Comparison of ENCODE assay signal across 20 cellular contexts in the genomic region with DNA sequence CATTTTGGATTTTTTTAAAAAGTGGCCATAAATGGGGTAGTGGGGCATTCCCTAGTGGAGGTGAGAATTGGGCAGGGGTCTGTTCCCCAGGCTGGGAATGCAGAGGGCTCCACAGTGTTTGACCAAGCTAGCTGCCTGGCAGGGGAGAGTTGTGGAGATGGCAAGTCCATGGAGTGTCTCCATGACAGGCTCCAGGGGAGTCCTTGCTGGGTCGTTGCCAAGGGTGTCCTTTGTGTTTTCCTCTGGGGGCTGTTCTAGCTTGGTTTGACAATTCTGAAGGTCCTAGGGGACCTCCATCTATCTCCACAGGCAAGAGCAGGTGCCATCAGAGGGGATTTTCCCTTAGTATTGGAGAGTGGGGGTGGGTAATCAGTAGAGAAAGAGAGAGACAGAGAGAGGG.
"Had no signal": no experiment of that assay in that cellular context is flagged by ENCODE, and none has a peak within 500 bp of the region (broad histone marks: within the 10 kb centered on the region; RNA-seq: fewer than 3 reads in every experiment).

No MANE protein-coding gene starts in this region.

- FAIRE-seq: kidney, urothelium cell line had no signal

- H3K27ac ChIP-seq: hepatocyte, lower lobe of right lung, parathyroid adenoma, prostate gland, right lobe of liver had no signal

- H3K4me3 ChIP-seq: esophagus squamous epithelium, hepatocyte, left ventricle myocardium inferior, lower lobe of right lung, prostate gland, right lobe of liver, skin epidermis, stomach had no signal

- ATAC-seq: effector memory CD8-positive, alpha-beta T cell; left cardiac atrium; lower lobe of right lung; right lobe of liver had no signal

- H3K9me3 ChIP-seq: esophagus squamous epithelium, lower lobe of right lung, prostate gland, right lobe of liver, stomach had no signal

- H3K36me3 ChIP-seq: esophagus squamous epithelium, left ventricle myocardium inferior, lower lobe of right lung, prostate gland, right lobe of liver, stomach had no signal

- H3K27me3 ChIP-seq: esophagus squamous epithelium, hepatocyte, right lobe of liver, stomach had no signal

- H3K4me1 ChIP-seq: parathyroid adenoma, prostate gland had no signal

- H3K4me2 ChIP-seq: hepatocyte had no signal

- H3K9ac ChIP-seq: parathyroid adenoma had no signal

- DNase-seq: effector memory CD8-positive, alpha-beta T cell; esophagus squamous epithelium; foreskin fibroblast; kidney; left cardiac atrium; left ventricle myocardium inferior; lower lobe of right lung; midbrain; occipital lobe; right lobe of liver; stimulated activated CD4-positive, alpha-beta T cell treated with anti-CD3 and anti-CD28 coated beads, Interleukin-2, amount 100 ng/mL, for 24 hours; stimulated activated CD4-positive, alpha-beta T cell treated with anti-CD3 and anti-CD28 coated beads, Interleukin-4, amount 100 ng/mL, for 4 hours; stimulated activated naive CD4-positive, alpha-beta T cell; stomach; substantia nigra had no signal
